8 cellular contexts compared by ENCODE assay signal in the genomic region with DNA sequence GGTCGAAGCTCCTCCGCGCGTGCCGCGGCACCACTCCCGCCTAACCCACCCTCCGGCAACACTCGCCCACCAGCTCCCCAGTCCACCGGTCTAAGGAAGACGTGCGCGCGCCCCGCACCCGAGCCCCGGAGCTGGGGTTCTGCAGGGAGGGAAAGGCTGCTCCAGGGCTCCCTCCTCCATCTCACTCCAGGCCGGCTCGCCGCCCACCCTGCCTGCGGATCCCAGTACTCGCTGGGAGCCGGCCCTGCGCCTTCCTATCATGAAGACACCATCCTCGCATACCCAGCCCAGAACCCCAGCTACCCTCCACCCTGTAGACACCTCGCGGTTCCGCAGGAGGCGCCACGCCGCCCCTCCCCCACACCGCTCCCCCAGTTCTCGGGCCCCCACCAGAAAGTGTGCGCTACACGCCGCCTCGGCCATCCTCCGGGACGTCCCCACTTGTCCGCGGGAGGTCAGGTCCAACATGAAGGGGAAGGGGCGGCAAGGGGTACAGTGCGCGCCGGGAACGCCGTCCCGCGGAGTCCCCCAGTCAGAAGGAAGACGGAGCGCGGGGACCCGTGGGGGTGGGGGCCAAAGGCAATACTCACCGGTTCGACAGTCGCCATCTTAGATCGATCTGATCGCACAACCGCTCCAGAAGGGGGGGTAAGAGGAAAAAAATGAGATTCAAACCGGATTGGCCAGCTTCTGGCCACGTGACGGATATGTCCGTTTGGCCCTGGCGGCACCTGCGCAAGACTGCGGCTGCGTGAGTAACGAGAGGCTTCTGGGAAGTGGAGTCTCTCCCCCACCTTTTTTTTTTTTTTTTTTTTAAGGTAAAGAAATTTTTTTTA. TPM values are rescaled to one million over a fixed set of nuclear protein-coding genes. Genes with fewer than 3 reads are reported as not detected.
DNase-seq lines count a peak whose midpoint lies in the region; ATAC-seq and TF ChIP-seq lines count a peak whose summit lies in the region.

A gene with protein sequence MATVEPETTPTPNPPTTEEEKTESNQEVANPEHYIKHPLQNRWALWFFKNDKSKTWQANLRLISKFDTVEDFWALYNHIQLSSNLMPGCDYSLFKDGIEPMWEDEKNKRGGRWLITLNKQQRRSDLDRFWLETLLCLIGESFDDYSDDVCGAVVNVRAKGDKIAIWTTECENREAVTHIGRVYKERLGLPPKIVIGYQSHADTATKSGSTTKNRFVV (minus strand): TSS at position 629 of the 836 bp plus-strand sequence. CDS start 21 bp downstream, at position 608.

- TF ChIP-seq CTCF in GM13977 (IDR thresholded peaks at IDR 0.05; ENCODE audit: extremely low read depth, insufficient read depth, missing control alignments), result no peak
- TF ChIP-seq CTCF in prostate gland (IDR thresholded peaks at IDR 0.05), result peak in 1 of 4 experiments; percentile 20

- H3K27ac ChIP-seq in prostate gland (peak within 1 kb of the TSS; percentile 92 to 96), urinary bladder (ENCODE audit: low read depth) (peak within 1 kb of the TSS; percentile 93)

- intact Hi-C loops in left ventricle myocardium superior (cut with micrococcal nuclease) (no loop called here), prostate gland (cut with DNase I) (loop anchor here (5.0 to 10.0 kb wide), 3 partner anchors 69 to 456 kb away; a partner anchor contains a TSS)

- H3K4me3 ChIP-seq in prostate gland (peak within 1 kb of the TSS; percentile 96 to 97), urinary bladder (ENCODE audit: low read depth, low read length) (peak within 1 kb of the TSS; percentile 75)

- no peaks in the 10 kb centered on the region for H3K9me3 ChIP-seq in T-helper 17 cell (ENCODE audit: control insufficient read depth, low read length, poor library complexity, severe bottlenecking)
- no peaks in the 10 kb centered on the region for H3K9me3 ChIP-seq in prostate gland

- no peaks in the 10 kb centered on the region for H3K27me3 ChIP-seq in prostate gland (replicated peaks; ENCODE audit: insufficient read depth)

- no peaks in the 10 kb centered on the region for H3K36me3 ChIP-seq in prostate gland
- H3K36me3 ChIP-seq in urinary bladder (ENCODE audit: insufficient read depth), result no peaks in the 10 kb centered on the region

- no peaks in the 10 kb centered on the region for H3K27me3 Mint-ChIP-seq in T-helper 17 cell

- no peaks in the 10 kb centered on the region for H3K36me3 Mint-ChIP-seq in T-helper 17 cell (ENCODE audit: low read depth)

- peak within 1 kb of the TSS; percentile 99 for H3K4me3 Mint-ChIP-seq in T-helper 17 cell

- in situ Hi-C loops in GM13977 (cut with MboI; ENCODE audit: low pct_unique_long_range_greater_than_20kb, low sequenced_read_pairs, unreplicated experiment), result no loop called here

- DNase-seq in GM13977 (ENCODE audit: low spot score), result peak; percentile 93
- peak; percentile 94 for DNase-seq in NCI-H1694 treated with DMSO at 0.1 percent for 48 hours (lab: John Stamatoyannopoulos, UW)
- peak; percentile 88 to 95 (median 90) for DNase-seq in T-helper 17 cell
- peak; percentile 46 to 97 (median 92) for DNase-seq in amygdala (lab: John Stamatoyannopoulos, UW)
- peak; percentile 98 for DNase-seq in left ventricle myocardium superior
- DNase-seq in prostate gland (ENCODE audit: low spot score), result peak; percentile 97

- H3K4me1 ChIP-seq in prostate gland (replicated peaks) (no peaks in the 10 kb centered on the region), urinary bladder (ENCODE audit: insufficient read depth) (no peaks in the 10 kb centered on the region)

- peak; percentile 66 for ATAC-seq in HG02885 (IDR thresholded peaks at IDR 0.05; ENCODE audit: poor library complexity, unreplicated experiment)
- ATAC-seq in T-helper 17 cell, result peak; percentile 86
- peak; percentile 97 for ATAC-seq in left ventricle myocardium superior

- peaks cover 20% of the 10 kb centered on the region for H3K4me1 Mint-ChIP-seq in T-helper 17 cell

- under 1% methylated on average over 64 of the region's 68 CpGs for WGBS in prostate gland
- WGBS in urinary bladder, result under 1% methylated on average over 68 of the region's 68 CpGs

- H3K27ac Mint-ChIP-seq in T-helper 17 cell, result peak within 1 kb of the TSS; percentile 95

- peak; percentile 35 for TF ChIP-seq POLR2A in prostate gland (IDR thresholded peaks at IDR 0.05)

RNA-seq across cellular contexts. Expression of the gene that starts here (rescaled TPM):
- total RNA-seq in T-helper 17 cell, result 10 to 100 TPM; 50.5 to 51.1 TPM
- total RNA-seq in left ventricle myocardium superior, result 57.5 TPM
- total RNA-seq in prostate gland, result 10 to 100 TPM; 46.8 to 70.9 TPM
- 143 TPM for total RNA-seq in urinary bladder
- 48.9 TPM for polyA plus RNA-seq in urinary bladder

Comparison
In these comparisons a context has a peak if more than half of its experiments do, and no peak if none do; other contexts are left out.
1. Peak in every context shown above with its lines: DNase-seq, ATAC-seq, H3K4me3 ChIP-seq and H3K27ac ChIP-seq.